In genomic region chr6:80009531-80009930, GRCh38 we compare ENCODE assay signal across 30 cellular contexts.
"Had no signal": no experiment of that assay in that cellular context is flagged by ENCODE, and none has a peak within 500 bp of the region (broad histone marks: within the 10 kb centered on the region; RNA-seq: fewer than 3 reads in every experiment).

No MANE protein-coding gene starts in this region.

- H3K9me3 ChIP-seq: adrenal gland, MG63 had no signal

- H3K27ac ChIP-seq: adrenal gland, PC-9 had no signal

- H3K27ac Mint-ChIP-seq: activated CD4-positive, alpha-beta T cell treated with anti-CD3 and anti-CD28 coated beads for 36 hours; activated CD4-positive, alpha-beta T cell treated with anti-CD3 and anti-CD28 coated beads, Interleukin-2, amount 10 ng/mL, durations not matched to agents 7 days and 5 days; activated CD8-positive, alpha-beta T cell treated with anti-CD3 and anti-CD28 coated beads, Interleukin-2, amount 10 ng/mL, durations not matched to agents 7 days and 5 days; activated naive CD4-positive, alpha-beta T cell treated with anti-CD3 and anti-CD28 coated beads, Interleukin-2, amount 50 U/mL, for 72 hours; activated T-cell treated with anti-CD3 and anti-CD28 coated beads, Interleukin-2, amount 50 U/mL, for 24 hours; activated T-helper 2 cell treated with anti-CD3 and anti-CD28 coated beads, Interferon-gamma antibody, Interleukin-2, Interleukin-4, amounts not matched to agents 10 μg/mL and 5 μg/mL and 100 μg/mL, durations not matched to agents 14 hours and 24 hours and 36 hours; brain; T-helper 1 cell treated with Interleukin-12 subunit alpha and Interleukin-12 subunit beta and Interleukin-4 antibody, amounts not matched to agents 30 μg/mL and 1 μg/mL, for 36 hours; T-helper 2 cell treated with Interferon-gamma antibody and Interleukin-4, amounts not matched to agents 5 μg/mL and 100 μg/mL, for 36 hours; WTC11 had no signal

- ATAC-seq: activated CD4-positive, alpha-beta T cell treated with anti-CD3 and anti-CD28 coated beads for 36 hours; activated CD4-positive, CD25-positive, alpha-beta regulatory T cell treated with anti-CD3 and anti-CD28 coated beads, Interleukin-2, amount 50 U/mL, for 24 hours; activated CD8-positive, alpha-beta T cell treated with anti-CD3 and anti-CD28 coated beads, Interleukin-2, amount 10 ng/mL, durations not matched to agents 7 days and 5 days; activated naive CD4-positive, alpha-beta T cell treated with anti-CD3 and anti-CD28 coated beads, Interleukin-2, amount 50 U/mL, for 72 hours; K562; WTC11 had no signal

- H3K36me3 ChIP-seq: adrenal gland had no signal

- H2AFZ ChIP-seq: PC-9 had no signal

- H3K4me3 ChIP-seq: adrenal gland, K562, MG63, PC-9 had no signal

- H3K4me3 Mint-ChIP-seq: activated CD4-positive, alpha-beta T cell treated with anti-CD3 and anti-CD28 coated beads for 36 hours; activated CD4-positive, alpha-beta T cell treated with anti-CD3 and anti-CD28 coated beads, Interleukin-2, amount 10 ng/mL, durations not matched to agents 7 days and 5 days; activated CD8-positive, alpha-beta T cell treated with anti-CD3 and anti-CD28 coated beads, Interleukin-2, amount 10 ng/mL, durations not matched to agents 7 days and 5 days; activated T-cell treated with anti-CD3 and anti-CD28 coated beads, Interleukin-2, amount 50 U/mL, for 24 hours; T-helper 1 cell treated with Interleukin-12 subunit alpha and Interleukin-12 subunit beta and Interleukin-4 antibody, amounts not matched to agents 30 μg/mL and 1 μg/mL, for 36 hours; T-helper 2 cell treated with Interferon-gamma antibody and Interleukin-4, amounts not matched to agents 5 μg/mL and 100 μg/mL, for 36 hours; WTC11 had no signal

- H3K4me2 ChIP-seq: PC-9 had no signal

- H3K9me3 Mint-ChIP-seq: activated CD4-positive, alpha-beta T cell treated with anti-CD3 and anti-CD28 coated beads, Interleukin-2, amount 10 ng/mL, durations not matched to agents 7 days and 5 days; activated naive CD4-positive, alpha-beta T cell treated with anti-CD3 and anti-CD28 coated beads, Interleukin-2, amount 50 U/mL, for 72 hours; activated T-cell treated with anti-CD3 and anti-CD28 coated beads, Interleukin-2, amount 50 U/mL, for 24 hours; activated T-helper 2 cell treated with anti-CD3 and anti-CD28 coated beads, Interferon-gamma antibody, Interleukin-2, Interleukin-4, amounts not matched to agents 10 μg/mL and 5 μg/mL and 100 μg/mL, durations not matched to agents 14 hours and 24 hours and 36 hours; brain; T-helper 1 cell treated with Interleukin-12 subunit alpha and Interleukin-12 subunit beta and Interleukin-4 antibody, amounts not matched to agents 30 μg/mL and 1 μg/mL, for 36 hours; T-helper 2 cell treated with Interferon-gamma antibody and Interleukin-4, amounts not matched to agents 5 μg/mL and 100 μg/mL, for 36 hours; WTC11 had no signal

- H3K27me3 Mint-ChIP-seq: activated CD4-positive, alpha-beta T cell treated with anti-CD3 and anti-CD28 coated beads for 36 hours; activated CD4-positive, alpha-beta T cell treated with anti-CD3 and anti-CD28 coated beads, Interleukin-2, amount 10 ng/mL, durations not matched to agents 7 days and 5 days; activated T-cell treated with anti-CD3 and anti-CD28 coated beads, Interleukin-2, amount 50 U/mL, for 24 hours had no signal

- H3K27me3 ChIP-seq: adrenal gland, MG63 had no signal

- DNase-seq: activated CD4-positive, alpha-beta T cell treated with anti-CD3 and anti-CD28 coated beads for 36 hours; activated CD4-positive, alpha-beta T cell treated with anti-CD3 and anti-CD28 coated beads, Interleukin-2, amount 10 ng/mL, durations not matched to agents 7 days and 5 days; activated CD4-positive, alpha-beta T cell treated with anti-CD3 and anti-CD28 coated beads, Interleukin-2, amount 50 U/mL, for 48 hours; activated CD8-positive, alpha-beta T cell treated with anti-CD3 and anti-CD28 coated beads, Interleukin-2, amount 10 ng/mL, durations not matched to agents 7 days and 5 days; activated gamma-delta T cell; activated naive CD4-positive, alpha-beta T cell treated with Interleukin-2 at 50 U/mL for 16 hours; activated T-cell treated with anti-CD3 and anti-CD28 coated beads, Interleukin-2, amount 50 U/mL, for 24 hours; adrenal gland; anterior cingulate cortex; caudate nucleus; cerebellar nuclear complex; MG63; NCI-H1092 treated with DMSO at 0.1 percent for 48 hours; NCI-H1417; NCI-H146; NCI-H187; NCI-H2081 treated with DMSO at 0.1 percent for 48 hours; NCI-H345; NCI-H524 treated with DMSO at 0.1 percent for 48 hours; NK-92 treated with Interleukin-12 subunit alpha and Interleukin-12 subunit beta, amount 100 ng/mL, for 24 hours; PC-9; Right ventricle myocardium superior had no signal
